ENCODE assay signal across 1 cellular context in genomic region chr4:71683309-71683708, GRCh38.
TF ChIP-seq lines count a peak whose summit lies in the region.

No MANE protein-coding gene starts in this region.

TF ChIP-seq in GM23338, 12 proteins besides CTCF, POLR2A, EP300 and RAD21 (continued from another document):
- no peak for TF ChIP-seq STAT1 (IDR thresholded peaks at IDR 0.05; ENCODE audit: unreplicated experiment)
